Comparison of ENCODE assay signal across 8 cellular contexts in the genomic region with DNA sequence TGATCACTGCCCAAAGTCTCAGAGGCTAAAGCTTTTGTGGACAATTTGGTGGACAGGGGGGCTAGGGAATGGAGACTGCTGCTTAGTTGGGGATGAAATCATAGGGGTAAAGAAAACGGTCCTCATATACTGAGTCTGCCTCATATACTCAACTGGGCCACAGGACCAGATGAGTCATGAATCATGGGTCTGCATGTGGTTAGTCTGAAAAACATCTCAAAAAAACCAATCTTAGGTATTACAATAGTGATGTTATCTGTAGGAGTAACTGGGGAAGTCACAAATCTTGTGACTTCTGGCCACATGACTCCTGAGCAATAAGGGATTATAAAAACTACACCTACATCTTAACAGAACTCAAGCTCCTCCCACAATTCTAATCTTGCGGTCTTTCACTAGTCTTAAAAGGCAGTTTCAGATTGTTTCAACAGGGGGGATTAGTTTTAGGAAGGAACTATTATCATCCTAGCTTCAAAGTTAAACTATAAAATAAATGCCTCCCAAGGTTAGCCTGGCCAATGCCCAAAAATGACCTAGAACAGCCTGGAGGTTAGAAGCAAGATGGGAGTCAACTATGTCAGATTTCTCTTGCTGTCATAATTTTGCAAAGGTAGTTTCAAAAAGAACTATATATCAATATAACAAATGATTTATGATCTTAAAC. TPM values are rescaled to one million over a fixed set of nuclear protein-coding genes. Genes with fewer than 3 reads are reported as not detected.
A peak's percentile ranks its signal among the peaks of the same experiment; 100 is the strongest.
DNase-seq lines count a peak whose midpoint lies in the region; ATAC-seq lines count a peak whose summit lies in the region.

No MANE protein-coding gene starts in this region.

- H3K9me3 Mint-ChIP-seq in activated naive CD4-positive, alpha-beta T cell treated with anti-CD3 and anti-CD28 coated beads, Interleukin-2, amount 10 ng/mL, durations not matched to agents 7 days and 5 days = no peaks in the 10 kb centered on the region
- H3K9me3 Mint-ChIP-seq in activated T-cell treated with anti-CD3 and anti-CD28 coated beads, Interleukin-2, amount 50 U/mL, for 4 hours = no peaks in the 10 kb centered on the region
- H3K9me3 Mint-ChIP-seq in stimulated activated effector memory CD8-positive, alpha-beta T cell treated with anti-CD3 and anti-CD28 coated beads, Interleukin-12 subunit alpha, Interleukin-12 subunit beta, amount 100 ng/mL, for 72 hours = no peaks in the 10 kb centered on the region

- in situ Hi-C loops in KBM-7 (cut with MboI; ENCODE audit: low pct_unique_long_range_greater_than_20kb, low sequenced_read_pairs) = no loop called here

- peak; percentile 19 for DNase-seq in activated naive CD4-positive, alpha-beta T cell treated with anti-CD3 and anti-CD28 coated beads, Interleukin-2, amount 10 ng/mL, durations not matched to agents 7 days and 5 days
- no peak for DNase-seq in activated naive CD4-positive, alpha-beta T cell (lab: John Stamatoyannopoulos, UW)
- no peak for DNase-seq in activated T-cell treated with anti-CD3 and anti-CD28 coated beads, Interleukin-2, amount 50 U/mL, for 4 hours
- DNase-seq in stimulated activated effector memory CD8-positive, alpha-beta T cell treated with anti-CD3 and anti-CD28 coated beads, Interleukin-12 subunit alpha, Interleukin-12 subunit beta, amount 100 ng/mL, for 72 hours (ENCODE audit: low spot score in 2 of 2) = peak in 1 of 2 donors; percentile 52
- no peak for DNase-seq in KBM-7
- DNase-seq in AML-193 (lab: John Stamatoyannopoulos, UW) = no peak

- CTCF ChIA-PET in activated naive CD4-positive, alpha-beta T cell treated with anti-CD3 and anti-CD28 coated beads, Interleukin-2, amount 10 ng/mL, durations not matched to agents 7 days and 5 days (lab: Charles Lee) = no interaction called here

- ATAC-seq in HG03175 (IDR thresholded peaks at IDR 0.05; ENCODE audit: unreplicated experiment) (peak; percentile 63), GM18498 (IDR thresholded peaks at IDR 0.05; ENCODE audit: unreplicated experiment) (no peak)
- ATAC-seq in activated T-cell treated with anti-CD3 and anti-CD28 coated beads, Interleukin-2, amount 50 U/mL, for 4 hours = peak; percentile 93 to 97
- peak; percentile 100 for ATAC-seq in stimulated activated effector memory CD8-positive, alpha-beta T cell treated with anti-CD3 and anti-CD28 coated beads, Interleukin-12 subunit alpha, Interleukin-12 subunit beta, amount 100 ng/mL, for 72 hours

- peaks cover 15% of the 10 kb centered on the region for H3K4me1 Mint-ChIP-seq in activated naive CD4-positive, alpha-beta T cell treated with anti-CD3 and anti-CD28 coated beads, Interleukin-2, amount 10 ng/mL, durations not matched to agents 7 days and 5 days
- peaks cover 69% of the 10 kb centered on the region for H3K4me1 Mint-ChIP-seq in activated T-cell treated with anti-CD3 and anti-CD28 coated beads, Interleukin-2, amount 50 U/mL, for 4 hours (ENCODE audit: low read depth)
- H3K4me1 Mint-ChIP-seq in stimulated activated effector memory CD8-positive, alpha-beta T cell treated with anti-CD3 and anti-CD28 coated beads, Interleukin-12 subunit alpha, Interleukin-12 subunit beta, amount 100 ng/mL, for 72 hours = peaks cover 65% of the 10 kb centered on the region

- peak overlapping the region; percentile 85 for H3K27ac Mint-ChIP-seq in activated naive CD4-positive, alpha-beta T cell treated with anti-CD3 and anti-CD28 coated beads, Interleukin-2, amount 10 ng/mL, durations not matched to agents 7 days and 5 days
- peak overlapping the region; percentile 10 for H3K27ac Mint-ChIP-seq in stimulated activated effector memory CD8-positive, alpha-beta T cell treated with anti-CD3 and anti-CD28 coated beads, Interleukin-12 subunit alpha, Interleukin-12 subunit beta, amount 100 ng/mL, for 72 hours

- peaks cover 21% of the 10 kb centered on the region for H3K36me3 Mint-ChIP-seq in activated naive CD4-positive, alpha-beta T cell treated with anti-CD3 and anti-CD28 coated beads, Interleukin-2, amount 10 ng/mL, durations not matched to agents 7 days and 5 days
- H3K36me3 Mint-ChIP-seq in activated T-cell treated with anti-CD3 and anti-CD28 coated beads, Interleukin-2, amount 50 U/mL, for 4 hours (ENCODE audit: insufficient read depth) = peaks cover 31% of the 10 kb centered on the region
- peaks cover 5% of the 10 kb centered on the region for H3K36me3 Mint-ChIP-seq in stimulated activated effector memory CD8-positive, alpha-beta T cell treated with anti-CD3 and anti-CD28 coated beads, Interleukin-12 subunit alpha, Interleukin-12 subunit beta, amount 100 ng/mL, for 72 hours

- H3K4me3 Mint-ChIP-seq in activated naive CD4-positive, alpha-beta T cell treated with anti-CD3 and anti-CD28 coated beads, Interleukin-2, amount 10 ng/mL, durations not matched to agents 7 days and 5 days = no peak overlapping the region
- no peak overlapping the region for H3K4me3 Mint-ChIP-seq in activated T-cell treated with anti-CD3 and anti-CD28 coated beads, Interleukin-2, amount 50 U/mL, for 4 hours
- H3K4me3 Mint-ChIP-seq in stimulated activated effector memory CD8-positive, alpha-beta T cell treated with anti-CD3 and anti-CD28 coated beads, Interleukin-12 subunit alpha, Interleukin-12 subunit beta, amount 100 ng/mL, for 72 hours = no peak overlapping the region

- no peaks in the 10 kb centered on the region for H3K27me3 Mint-ChIP-seq in activated naive CD4-positive, alpha-beta T cell treated with anti-CD3 and anti-CD28 coated beads, Interleukin-2, amount 10 ng/mL, durations not matched to agents 7 days and 5 days
- no peaks in the 10 kb centered on the region for H3K27me3 Mint-ChIP-seq in activated T-cell treated with anti-CD3 and anti-CD28 coated beads, Interleukin-2, amount 50 U/mL, for 4 hours (ENCODE audit: low read depth)

RNA-seq across cellular contexts. Expression of a gene that starts 17.5 kb away (rescaled TPM):
- 10 to 100 TPM; 20.2 to 24.5 (median 22.8) TPM for total RNA-seq in activated T-cell treated with anti-CD3 and anti-CD28 coated beads, Interleukin-2, amount 50 U/mL, for 4 hours
